In the genomic region with DNA sequence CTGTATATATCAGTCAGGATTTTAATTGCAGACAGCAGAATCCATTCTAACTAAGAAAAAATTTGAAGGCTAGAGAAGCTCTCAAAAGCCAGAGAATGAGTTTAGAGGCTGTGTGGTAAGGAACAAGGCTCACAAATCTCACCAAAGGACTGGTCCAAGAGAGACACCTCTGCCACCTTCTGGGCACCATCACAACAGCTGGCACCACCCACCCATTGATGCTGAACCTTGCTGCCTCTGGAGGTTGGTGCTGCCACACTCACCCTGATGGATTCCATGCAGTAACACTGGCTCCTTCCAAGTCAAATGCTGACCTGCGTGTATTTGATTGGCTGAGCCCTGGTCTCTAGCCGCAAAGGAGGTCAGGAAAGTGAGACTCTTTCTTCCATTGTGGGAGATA, we compare ENCODE assay signal across 16 cellular contexts.
DNase-seq lines count a peak whose midpoint lies in the region; ATAC-seq, FAIRE-seq and TF ChIP-seq lines count a peak whose summit lies in the region.
"Had no signal": no experiment of that assay in that cellular context is flagged by ENCODE, and none has a peak within 500 bp of the region (broad histone marks: within the 10 kb centered on the region; RNA-seq: fewer than 3 reads in every experiment).

No MANE protein-coding gene starts in this region.

- no peak overlapping the region for H3K4me2 ChIP-seq in keratinocyte (ENCODE audit: control insufficient read depth, extremely low read depth, insufficient read depth, low read depth, low read length)
- H3K4me2 ChIP-seq: BLaER1 treated with 17β-estradiol and CSF1 and Interleukin-3, amounts not matched to agents 10 nM and 100 nM had no signal

- peak in 2 of 3 experiments; percentile 30 to 55 for TF ChIP-seq CTCF in keratinocyte (optimal IDR thresholded peaks at IDR 0.05 in 1 of 3, IDR thresholded peaks at IDR 0.05 in 1 of 3, conservative IDR thresholded peaks at IDR 0.05 in 1 of 3; ENCODE audit: extremely low read depth in 1 of 3, insufficient read depth in 2 of 3, low read length in 3 of 3)

- no peak for FAIRE-seq in keratinocyte (lab: Jason Lieb, UNC)

- no peaks in the 10 kb centered on the region for H3K79me2 ChIP-seq in keratinocyte (ENCODE audit: control insufficient read depth, insufficient read depth, low read length)

- H3K36me3 Mint-ChIP-seq in activated naive CD4-positive, alpha-beta T cell treated with anti-CD3 and anti-CD28 coated beads, Interleukin-2, amount 10 ng/mL, durations not matched to agents 7 days and 5 days: no peaks in the 10 kb centered on the region

- H3K27me3 Mint-ChIP-seq in activated naive CD4-positive, alpha-beta T cell treated with anti-CD3 and anti-CD28 coated beads, Interleukin-2, amount 10 ng/mL, durations not matched to agents 7 days and 5 days: no peaks in the 10 kb centered on the region
- H3K27me3 Mint-ChIP-seq: stimulated activated naive CD8-positive, alpha-beta T cell treated with anti-CD3 and anti-CD28 coated beads, Interleukin-15, Interleukin-2, amounts not matched to agents 100 ng/mL and 50 ng/mL, for 24 hours had no signal

- CTCF ChIA-PET in activated naive CD4-positive, alpha-beta T cell treated with anti-CD3 and anti-CD28 coated beads, Interleukin-2, amount 10 ng/mL, durations not matched to agents 7 days and 5 days (lab: Charles Lee): no interaction called here

- H4K20me1 ChIP-seq in keratinocyte (ENCODE audit: control insufficient read depth, extremely low read depth, insufficient read depth, low read length): no peaks in the 10 kb centered on the region
- H4K20me1 ChIP-seq: BLaER1 treated with 17β-estradiol and CSF1 and Interleukin-3, amounts not matched to agents 10 nM and 100 nM had no signal

- no peaks in the 10 kb centered on the region for H3K36me3 ChIP-seq in keratinocyte (ENCODE audit: control insufficient read depth in 2 of 2, extremely low read depth in 1 of 2, insufficient read depth in 2 of 2, low read length in 2 of 2)
- H3K36me3 ChIP-seq: BLaER1 treated with 17β-estradiol and CSF1 and Interleukin-3, amounts not matched to agents 10 nM and 100 nM; transverse colon had no signal

- no peaks in the 10 kb centered on the region for H3K4me1 ChIP-seq in keratinocyte (ENCODE audit: control insufficient read depth, extremely low read depth, insufficient read depth, low read length)
- H3K4me1 ChIP-seq: BLaER1 treated with 17β-estradiol and CSF1 and Interleukin-3, amounts not matched to agents 10 nM and 100 nM; transverse colon had no signal

- no peaks in the 10 kb centered on the region for H3K4me1 Mint-ChIP-seq in activated naive CD4-positive, alpha-beta T cell treated with anti-CD3 and anti-CD28 coated beads, Interleukin-2, amount 10 ng/mL, durations not matched to agents 7 days and 5 days
- H3K4me1 Mint-ChIP-seq: central memory CD8-positive, alpha-beta T cell had no signal

- peaks cover 3% of the 10 kb centered on the region for H3K27me3 ChIP-seq in keratinocyte (ENCODE audit: control insufficient read depth, extremely low read depth, insufficient read depth, low read length)
- H3K27me3 ChIP-seq: transverse colon had no signal

- no peak overlapping the region for H2AFZ ChIP-seq in keratinocyte (ENCODE audit: control insufficient read depth, low read length)

- no peaks in the 10 kb centered on the region for H3K9me3 ChIP-seq in keratinocyte (ENCODE audit: control insufficient read depth, low read depth, low read length)
- H3K9me3 ChIP-seq: transverse colon had no signal

- no peak overlapping the region for H3K27ac ChIP-seq in keratinocyte (ENCODE audit: control insufficient read depth, insufficient read depth, low read length)
- H3K27ac ChIP-seq: BLaER1 treated with 17β-estradiol and CSF1 and Interleukin-3, amounts not matched to agents 10 nM and 100 nM; transverse colon had no signal

- H3K27ac Mint-ChIP-seq in activated naive CD4-positive, alpha-beta T cell treated with anti-CD3 and anti-CD28 coated beads, Interleukin-2, amount 10 ng/mL, durations not matched to agents 7 days and 5 days: no peak overlapping the region
- H3K27ac Mint-ChIP-seq: stimulated activated naive CD8-positive, alpha-beta T cell treated with anti-CD3 and anti-CD28 coated beads, Interleukin-15, Interleukin-2, amounts not matched to agents 100 ng/mL and 50 ng/mL, for 24 hours had no signal

- no peak overlapping the region for H3K9ac ChIP-seq in keratinocyte (ENCODE audit: control insufficient read depth, extremely low read depth, insufficient read depth, low read length)
- H3K9ac ChIP-seq: BLaER1 treated with 17β-estradiol and CSF1 and Interleukin-3, amounts not matched to agents 10 nM and 100 nM had no signal

- no peak for ATAC-seq in HG03521 (IDR thresholded peaks at IDR 0.05; ENCODE audit: unreplicated experiment)

- dilution Hi-C loops in keratinocyte (cut with MboI; ENCODE audit: extremely low pct_ligation_motif_present, low sequenced_read_pairs): no loop called here

- H3K4me3 Mint-ChIP-seq in activated naive CD4-positive, alpha-beta T cell treated with anti-CD3 and anti-CD28 coated beads, Interleukin-2, amount 10 ng/mL, durations not matched to agents 7 days and 5 days: no peak overlapping the region
- H3K4me3 Mint-ChIP-seq: central memory CD8-positive, alpha-beta T cell; stimulated activated naive CD8-positive, alpha-beta T cell treated with anti-CD3 and anti-CD28 coated beads, Interleukin-15, Interleukin-2, amounts not matched to agents 100 ng/mL and 50 ng/mL, for 24 hours had no signal

- no peaks in the 10 kb centered on the region for H3K9me3 Mint-ChIP-seq in activated naive CD4-positive, alpha-beta T cell treated with anti-CD3 and anti-CD28 coated beads, Interleukin-2, amount 10 ng/mL, durations not matched to agents 7 days and 5 days
- H3K9me3 Mint-ChIP-seq: central memory CD8-positive, alpha-beta T cell; stimulated activated naive CD8-positive, alpha-beta T cell treated with anti-CD3 and anti-CD28 coated beads, Interleukin-15, Interleukin-2, amounts not matched to agents 100 ng/mL and 50 ng/mL, for 24 hours had no signal

- no peaks in the 10 kb centered on the region for H3K9me1 ChIP-seq in keratinocyte (ENCODE audit: control insufficient read depth, extremely low read depth, insufficient read depth, low read length)

- H3K4me3 ChIP-seq in keratinocyte (ENCODE audit: control insufficient read depth in 2 of 3, extremely low read depth in 1 of 3, insufficient read depth in 2 of 3, low read depth in 1 of 3, low read length in 3 of 3): no peak overlapping the region
- H3K4me3 ChIP-seq: BLaER1 treated with 17β-estradiol and CSF1 and Interleukin-3, amounts not matched to agents 10 nM and 100 nM; lung; transverse colon had no signal

- DNase-seq in DMS 273 (lab: John Stamatoyannopoulos, UW; ENCODE audit: unreplicated experiment) (peak; percentile 22), DMS 273 treated with DMSO at 0.1 percent for 48 hours (lab: John Stamatoyannopoulos, UW) (no peak), NCI-H748 treated with DMSO at 0.1 percent for 48 hours (lab: John Stamatoyannopoulos, UW) (peak; percentile 3), keratinocyte (ENCODE audit: low read depth, low spot score) (no peak), hepatic stellate cell (ENCODE audit: low spot score) (no peak)
- peak; percentile 21 for DNase-seq in activated naive CD4-positive, alpha-beta T cell treated with anti-CD3 and anti-CD28 coated beads, Interleukin-2, amount 10 ng/mL, durations not matched to agents 7 days and 5 days
- no peak for DNase-seq in activated naive CD4-positive, alpha-beta T cell treated with Interleukin-2 at 50 U/mL for 16 hours
- DNase-seq: aorta, NCI-H2029, Right ventricle myocardium superior, transverse colon had no signal

Comparison
In these comparisons a context has a peak if more than half of its experiments do, and no peak if none do; other contexts are left out.
1. DNase-seq: peak in DMS 273 (single experiment), activated naive CD4-positive, alpha-beta T cell treated with anti-CD3 and anti-CD28 coated beads, Interleukin-2, amount 10 ng/mL, durations not matched to agents 7 days and 5 days (single experiment) and NCI-H748 treated with DMSO at 0.1 percent for 48 hours (single experiment); none in DMS 273 treated with DMSO at 0.1 percent for 48 hours (single experiment), activated naive CD4-positive, alpha-beta T cell treated with Interleukin-2 at 50 U/mL for 16 hours (single experiment), keratinocyte (single experiment) and hepatic stellate cell (single experiment).